In genomic region chr16:1942810-1943726, GRCh38 we compare ENCODE assay signal across 8 cellular contexts. TPM values are rescaled to one million over a fixed set of nuclear protein-coding genes. Genes with fewer than 3 reads are reported as not detected.
DNase-seq lines count a peak whose midpoint lies in the region; ATAC-seq, FAIRE-seq and TF ChIP-seq lines count a peak whose summit lies in the region.

Gene MSRB1 (minus strand): TSS chr16:1943199. CDS start chr16:1943156, 43 bp downstream.

- H3K27me3 ChIP-seq in IMR-90 (ENCODE audit: control insufficient read depth, insufficient read depth, low read length): no peaks in the 10 kb centered on the region
- no peaks in the 10 kb centered on the region for H3K27me3 ChIP-seq in endothelial cell of umbilical vein (ENCODE audit: control insufficient read depth in 2 of 2, insufficient read depth in 2 of 2, low read length in 2 of 2)

- H3K79me1 ChIP-seq in IMR-90 (ENCODE audit: low read depth in 1 of 2, low read length in 2 of 2): peaks cover 9 to 13% of the 10 kb centered on the region in 2 experiments; a peak in 3 of 4 replicates

- H3K9me3 ChIP-seq in IMR-90 (ENCODE audit: control insufficient read depth, insufficient read depth, low read length) (no peaks in the 10 kb centered on the region), endothelial cell of umbilical vein (replicated peaks; ENCODE audit: control insufficient read depth, insufficient read depth, low read length) (no peaks in the 10 kb centered on the region), mucosa of descending colon (no peaks in the 10 kb centered on the region)

- H2BK120ac ChIP-seq in IMR-90 (ENCODE audit: low read depth, low read length): no peak within 1 kb of the TSS

- peak within 1 kb of the TSS; percentile 61 for H4K5ac ChIP-seq in IMR-90 (ENCODE audit: low read depth, low read length)

- whole genome bisulfite sequencing in IMR-90 (ENCODE audit: extremely low coverage in 2 of 2, insufficient read length in 1 of 2), 2 experiments: 2% methylated on average over 21 of the region's 77 CpGs; no CpG with 5 or more reads in 1 of the 2 experiments

- H3K27ac ChIP-seq in IMR-90 (ENCODE audit: insufficient read depth, low read length) (peak within 1 kb of the TSS; percentile 22; the same call in 1 of the 2 replicates), endothelial cell of umbilical vein (ENCODE audit: insufficient read depth, low read depth, low read length) (no peak within 1 kb of the TSS)

- H3K4me3 ChIP-seq in IMR-90 (ENCODE audit: insufficient read depth, low read depth, low read length) (peak within 1 kb of the TSS; percentile 83), endothelial cell of umbilical vein (replicated peaks in 1 of 3; ENCODE audit: insufficient read depth in 1 of 3, low read depth in 1 of 3, low read length in 3 of 3) (peak within 1 kb of the TSS; percentile 53 to 89 (median 62)), mucosa of descending colon (peak within 1 kb of the TSS; percentile 57)

- BruUV-seq in IMR-90 (replicated peaks; lab: Mats Ljungman, UMichigan) (no TSS peak), endothelial cell of umbilical vein (replicated peaks; lab: Mats Ljungman, UMichigan) (no TSS peak)

- no peak within 1 kb of the TSS for H3K18ac ChIP-seq in IMR-90 (ENCODE audit: low read depth, low read length)

- H3K79me2 ChIP-seq in endothelial cell of umbilical vein (ENCODE audit: control insufficient read depth, insufficient read depth, low read length): no peaks in the 10 kb centered on the region

- H2BK5ac ChIP-seq in IMR-90 (ENCODE audit: low read depth, low read length, poor library complexity, severe bottlenecking): no peak within 1 kb of the TSS

- CTCF ChIA-PET in IMR-90 (lab: Yijun Ruan, JAX) (interaction anchor here (0.7 to 1.3 kb wide), 3 partner anchors 9 to 130 kb away, joined by 3 to 4 read pairs (median 3); no protein-coding TSS in a partner anchor), endothelial cell of umbilical vein (lab: Charles Lee) (interaction anchor here (0.9 to 1.3 kb wide), 4 partner anchors 8 to 94 kb away, joined by 3 to 4 read pairs (median 3); no protein-coding TSS in a partner anchor)

- FAIRE-seq in D721Med (lab: Jason Lieb, UNC) (no peak), endothelial cell of umbilical vein (lab: Jason Lieb, UNC) (peak; percentile 98)

- H3K4me2 ChIP-seq in IMR-90 (ENCODE audit: low read depth, low read length): peak within 1 kb of the TSS; percentile 78
- H3K4me2 ChIP-seq in endothelial cell of umbilical vein (ENCODE audit: insufficient read depth, low read length): peak within 1 kb of the TSS; percentile 84

- H4K20me1 ChIP-seq in IMR-90 (ENCODE audit: insufficient read depth, low read length) (no peaks in the 10 kb centered on the region), endothelial cell of umbilical vein (replicated peaks; ENCODE audit: control insufficient read depth, extremely low read depth, insufficient read depth, low read length) (no peaks in the 10 kb centered on the region)

- ATAC-seq in GM21528 (IDR thresholded peaks at IDR 0.05; ENCODE audit: low FRiP score, unreplicated experiment): peak; percentile 89
- ATAC-seq in IMR-90 (ENCODE audit: low read depth): peak; percentile 99
- ATAC-seq in mucosa of descending colon: peak; percentile 92

- H2BK15ac ChIP-seq in IMR-90 (ENCODE audit: low read depth, low read length): no peak within 1 kb of the TSS

- H2BK20ac ChIP-seq in IMR-90 (ENCODE audit: low read depth, low read length): no peak within 1 kb of the TSS

- DNase-seq in D721Med (ENCODE audit: insufficient read length, low spot score) (peak; percentile 99), IMR-90 (peak; percentile 96), OCI-M1 (lab: John Stamatoyannopoulos, UW) (peak; percentile 99), activated T-cell treated with anti-CD3 and anti-CD28 coated beads for 24 hours (ENCODE audit: low read depth) (peak; percentile 98), endothelial cell of umbilical vein (ENCODE audit: low read depth, low spot score) (peak; percentile 99), mucosa of descending colon (peak; percentile 100)
- peak; percentile 99 for DNase-seq in stimulated activated CD8-positive, alpha-beta memory T cell treated with anti-CD3 and anti-CD28 coated beads, Interleukin-4, amount 100 ng/mL, for 24 hours (ENCODE audit: low read depth)

- in situ Hi-C loops in IMR-90 (cut with MboI; ENCODE audit: low sequenced_read_pairs): no loop called here

- no peak within 1 kb of the TSS for H3K56ac ChIP-seq in IMR-90 (ENCODE audit: extremely low read depth, insufficient read depth, low read length)

- H3K14ac ChIP-seq in IMR-90 (replicated peaks; ENCODE audit: low read depth, low read length): peak within 1 kb of the TSS; percentile 12

- H3K9ac ChIP-seq in IMR-90 (ENCODE audit: low read depth, low read length): peak within 1 kb of the TSS; percentile 64
- H3K9ac ChIP-seq in endothelial cell of umbilical vein (replicated peaks; ENCODE audit: extremely low read depth, insufficient read depth, low read length): peak within 1 kb of the TSS; percentile 64

- H4K8ac ChIP-seq in IMR-90 (ENCODE audit: low read depth in 2 of 2, low read length in 2 of 2): peak within 1 kb of the TSS; percentile 87 to 89

- H3K4me1 ChIP-seq in IMR-90 (ENCODE audit: control insufficient read depth, insufficient read depth, low read length): peaks cover 5% of the 10 kb centered on the region; the same call in 1 of the 2 replicates
- peaks cover 12% of the 10 kb centered on the region for H3K4me1 ChIP-seq in endothelial cell of umbilical vein (ENCODE audit: control insufficient read depth, extremely low read depth, insufficient read depth, low read length)
- peaks cover 40% of the 10 kb centered on the region for H3K4me1 ChIP-seq in mucosa of descending colon (ENCODE audit: low read depth)

- no peak for TF ChIP-seq RAD21 in IMR-90 (IDR thresholded peaks at IDR 0.05; ENCODE audit: low read length)

- peak within 1 kb of the TSS; percentile 25; the same call in 1 of the 2 replicates for H2AK5ac ChIP-seq in IMR-90 (ENCODE audit: low read depth, low read length)

- H3K9me1 ChIP-seq in IMR-90 (ENCODE audit: insufficient read depth, low read length) (no peaks in the 10 kb centered on the region), endothelial cell of umbilical vein (replicated peaks; ENCODE audit: control insufficient read depth, extremely low read depth, insufficient read depth, low read length) (no peaks in the 10 kb centered on the region)

- POLR2A ChIA-PET in IMR-90 (lab: Charles Lee; ENCODE audit: unreplicated experiment): no interaction called here
- POLR2A ChIA-PET in endothelial cell of umbilical vein (lab: Charles Lee): interaction anchor here (1.5 kb wide), 1 partner anchor 22 kb away, joined by 11 read pairs; the partner anchor contains the start of gene RPS2

- dilution Hi-C loops in IMR-90 (cut with HindIII; ENCODE audit: low sequenced_read_pairs, unreplicated experiment) (no loop called here), endothelial cell of umbilical vein (cut with MboI; ENCODE audit: extremely low pct_ligation_motif_present, low sequenced_read_pairs) (no loop called here)

- H3K36me3 ChIP-seq in IMR-90 (ENCODE audit: control insufficient read depth, insufficient read depth, low read length) (peaks cover 16% of the 10 kb centered on the region), endothelial cell of umbilical vein (ENCODE audit: control insufficient read depth in 2 of 2, extremely low read depth in 1 of 2, insufficient read depth in 2 of 2, low read length in 2 of 2) (peaks cover 0 to 15% of the 10 kb centered on the region in 2 experiments), mucosa of descending colon (ENCODE audit: low read depth) (no peaks in the 10 kb centered on the region)

- peak within 1 kb of the TSS; percentile 6; the same call in 1 of the 2 replicates for H3K4ac ChIP-seq in IMR-90 (ENCODE audit: low read depth, low read length)

- H3K23ac ChIP-seq in IMR-90 (ENCODE audit: low read depth, low read length): peak within 1 kb of the TSS; percentile 47; the same call in 1 of the 2 replicates

- no peak within 1 kb of the TSS; the same call in 1 of the 2 replicates for H4K91ac ChIP-seq in IMR-90 (ENCODE audit: insufficient read depth, low read depth, low read length)

- H2AFZ ChIP-seq in IMR-90 (replicated peaks; ENCODE audit: low read length, poor library complexity) (peak within 1 kb of the TSS; percentile 95), endothelial cell of umbilical vein (ENCODE audit: low read depth, low read length) (peak within 1 kb of the TSS; percentile 99)

- TF ChIP-seq CTCF in D721Med (IDR thresholded peaks at IDR 0.05; ENCODE audit: insufficient read depth, missing control alignments) (no peak), IMR-90 (conservative IDR thresholded peaks at IDR 0.05; ENCODE audit: low read depth, low read length) (no peak), endothelial cell of umbilical vein (IDR thresholded peaks at IDR 0.05; ENCODE audit: extremely low read depth in 1 of 2, insufficient read depth in 1 of 2, low read depth in 1 of 2, low read length in 2 of 2) (peak in 1 of 2 donors; percentile 3), mucosa of descending colon (IDR thresholded peaks at IDR 0.05) (no peak)

- intact Hi-C loops in IMR-90 (cut with micrococcal nuclease): no loop called here
- intact Hi-C loops in endothelial cell of umbilical vein (cut with micrococcal nuclease): loop anchor here (1.0 to 2.0 kb wide), 2 partner anchors 14 to 16 kb away; partner anchors contain the start of gene NDUFB10
- intact Hi-C loops in mucosa of descending colon (cut with DNase I, micrococcal nuclease): no loop called here

- peak; percentile 72 for TF ChIP-seq POLR2A in IMR-90 (IDR thresholded peaks at IDR 0.05; ENCODE audit: low read depth, low read length)
- TF ChIP-seq POLR2A in endothelial cell of umbilical vein (IDR thresholded peaks at IDR 0.05; ENCODE audit: low read depth, low read length): peak; percentile 91

- H2AK9ac ChIP-seq in IMR-90 (replicated peaks; ENCODE audit: low read depth, low read length, poor library complexity): peak within 1 kb of the TSS; percentile 35

TF ChIP-seq in endothelial cell of umbilical vein, 7 proteins besides CTCF, POLR2A, EP300 and RAD21 (continues in another document):
- peak; percentile 94 for TF ChIP-seq POLR2AphosphoS5 (IDR thresholded peaks at IDR 0.05; ENCODE audit: insufficient read depth, low read depth, low read length)

RNA-seq across cellular contexts. Expression of gene MSRB1, which starts in this region (rescaled TPM):
- total RNA-seq in IMR-90 (2012; rRNA removed) (11.9 and 17.0 TPM in 2 replicates), endothelial cell of umbilical vein (20.7 and 25.0 TPM in 2 replicates), mucosa of descending colon (10 to 100 TPM; 34.8 to 46.3 (median 40.5) TPM)
- polyA plus RNA-seq in IMR-90 (2012; rRNA removed) (32.3 and 35.1 TPM in 2 replicates), endothelial cell of umbilical vein (42.1 and 54.6 TPM in 2 replicates)
- 19.9 and 40.7 TPM in 2 replicates for polyA plus RNA-seq in IMR-90 (2012; cell fraction: cytosol; rRNA removed)
- polyA plus RNA-seq in IMR-90 (2012; cell fraction: nucleus; rRNA removed; ENCODE audit: low replicate concordance): 9.6 and 14.1 TPM in 2 replicates
- 36.9 and 41.4 TPM in 2 replicates for polyA plus RNA-seq in endothelial cell of umbilical vein (2011; cell fraction: cytosol; rRNA removed)
- 11.0 and 14.4 TPM in 2 replicates for polyA plus RNA-seq in endothelial cell of umbilical vein (2011; cell fraction: nucleus; rRNA removed)
- polyA plus RNA-seq in endothelial cell of umbilical vein (2012): 31.7 and 31.9 TPM in 2 replicates
- 28.6 and 30.2 TPM in 2 replicates for polyA minus RNA-seq in endothelial cell of umbilical vein
- polyA minus RNA-seq in endothelial cell of umbilical vein (2011; cell fraction: cytosol; rRNA and poly(A)+ RNA removed): 19.6 TPM
- 4.9 and 5.0 TPM in 2 replicates for polyA minus RNA-seq in endothelial cell of umbilical vein (2011; cell fraction: nucleus; rRNA and poly(A)+ RNA removed)
